15 cellular contexts compared by ENCODE assay signal in genomic region chr13:68369739-68370138, GRCh38.
DNase-seq lines count a peak whose midpoint lies in the region; ATAC-seq and FAIRE-seq lines count a peak whose summit lies in the region.
"Had no signal": no experiment of that assay in that cellular context is flagged by ENCODE, and none has a peak within 500 bp of the region (broad histone marks: within the 10 kb centered on the region; RNA-seq: fewer than 3 reads in every experiment).

No MANE protein-coding gene starts in this region.

- DNase-seq in ELR (ENCODE audit: low read depth) (peak; percentile 53), NCI-H128 (lab: John Stamatoyannopoulos, UW; ENCODE audit: unreplicated experiment) (peak; percentile 21), RCC 7860 (ENCODE audit: low spot score) (peak; percentile 17), iris pigment epithelial cell (ENCODE audit: low read depth) (peak; percentile 9)
- DNase-seq in activated CD4-positive, CD25-positive, alpha-beta regulatory T cell (lab: John Stamatoyannopoulos, UW), result no peak
- no peak for DNase-seq in stimulated activated naive CD8-positive, alpha-beta T cell treated with anti-CD3 and anti-CD28 coated beads, Interleukin-15, Interleukin-2, amounts not matched to agents 100 U/mL and 50 U/mL, for 24 hours
- DNase-seq: C1 segment of cervical spinal cord, esophagus squamous epithelium, GDM1, hippocampal formation, lower lobe of right lung, stomach, SW 1271 had no signal

- FAIRE-seq in RCC 7860 (lab: Jason Lieb, UNC), result no peak

- ATAC-seq in HG02973 (IDR thresholded peaks at IDR 0.05; ENCODE audit: unreplicated experiment) (no peak), GM19395 (IDR thresholded peaks at IDR 0.05; ENCODE audit: unreplicated experiment) (no peak)
- no peak for ATAC-seq in stimulated activated naive CD8-positive, alpha-beta T cell treated with anti-CD3 and anti-CD28 coated beads, Interleukin-15, Interleukin-2, amounts not matched to agents 100 U/mL and 50 U/mL, for 24 hours
- ATAC-seq: lower lobe of right lung had no signal

Comparison
In these comparisons a context has a peak if more than half of its experiments do, and no peak if none do; other contexts are left out.
1. DNase-seq: peak in ELR (single experiment), NCI-H128 (single experiment), RCC 7860 (single experiment) and iris pigment epithelial cell (single experiment); none in activated CD4-positive, CD25-positive, alpha-beta regulatory T cell (0 of 4) and stimulated activated naive CD8-positive, alpha-beta T cell treated with anti-CD3 and anti-CD28 coated beads, Interleukin-15, Interleukin-2, amounts not matched to agents 100 U/mL and 50 U/mL, for 24 hours (single experiment).